20 cellular contexts compared by ENCODE assay signal in the genomic region with DNA sequence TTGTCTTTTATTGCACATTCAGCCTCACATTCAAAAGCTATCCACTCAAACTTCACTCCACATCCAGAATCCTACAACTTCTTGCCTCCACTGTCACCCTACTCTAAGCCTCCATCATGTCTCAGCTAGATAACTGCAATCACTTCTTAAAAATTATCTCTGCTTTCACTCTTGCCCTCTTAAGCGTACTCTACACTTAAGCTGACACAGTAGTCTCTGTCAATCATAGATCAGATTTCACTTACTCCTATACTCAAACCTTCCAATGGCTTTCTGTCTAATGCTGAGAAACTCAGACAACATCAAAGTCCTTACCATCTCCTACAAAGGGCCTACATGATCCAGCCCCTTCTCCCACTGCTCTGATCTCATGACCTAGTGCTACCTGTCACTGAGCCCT.
"Had no signal": no experiment of that assay in that cellular context is flagged by ENCODE, and none has a peak within 500 bp of the region (broad histone marks: within the 10 kb centered on the region; RNA-seq: fewer than 3 reads in every experiment).

No MANE protein-coding gene starts in this region.

- H3K9me3 ChIP-seq: colonic mucosa, thyroid gland had no signal

- H3K4me1 ChIP-seq: colonic mucosa, neural progenitor cell, suprapubic skin, thyroid gland had no signal

- H3K36me3 ChIP-seq: colonic mucosa, neural progenitor cell, ovary, suprapubic skin, thyroid gland had no signal

- DNase-seq: colonic mucosa; dermis blood vessel endothelial cell; endodermal cell; foreskin melanocyte; heart left ventricle; hippocampal formation; left colon; left ventricle myocardium superior; natural killer cell; nucleus accumbens; ovary; right cardiac atrium; stimulated activated CD4-positive, alpha-beta T cell treated with anti-CD3 and anti-CD28 coated beads, Interleukin-2, amount 100 ng/mL, for 48 hours; stimulated activated naive CD8-positive, alpha-beta T cell treated with anti-CD3 and anti-CD28 coated beads, Interleukin-15, Interleukin-2, amounts not matched to agents 100 U/mL and 50 U/mL, for 24 hours; thyroid gland had no signal

- ATAC-seq: heart left ventricle; left colon; left ventricle myocardium superior; natural killer cell; right cardiac atrium; stimulated activated naive CD8-positive, alpha-beta T cell treated with anti-CD3 and anti-CD28 coated beads, Interleukin-15, Interleukin-2, amounts not matched to agents 100 U/mL and 50 U/mL, for 24 hours had no signal

- H3K4me3 Mint-ChIP-seq: endodermal cell, natural killer cell, neural progenitor cell, type B pancreatic cell had no signal

- H3K4me1 Mint-ChIP-seq: endodermal cell, neural progenitor cell had no signal

- H3K27me3 Mint-ChIP-seq: type B pancreatic cell had no signal

- H3K36me3 Mint-ChIP-seq: neural progenitor cell had no signal

- H3K27ac ChIP-seq: colonic mucosa, heart left ventricle, neural progenitor cell, ovary, suprapubic skin, thyroid gland had no signal

- H3K27ac Mint-ChIP-seq: endodermal cell, natural killer cell, neural progenitor cell, type B pancreatic cell had no signal

- H3K27me3 ChIP-seq: colonic mucosa, heart left ventricle, neural progenitor cell, ovary, suprapubic skin, thyroid gland had no signal

- H3K4me3 ChIP-seq: colonic mucosa, heart left ventricle, lung, neural progenitor cell, ovary, smooth muscle cell, suprapubic skin, thyroid gland had no signal
